Comparison of ENCODE assay signal across 26 cellular contexts in the genomic region with DNA sequence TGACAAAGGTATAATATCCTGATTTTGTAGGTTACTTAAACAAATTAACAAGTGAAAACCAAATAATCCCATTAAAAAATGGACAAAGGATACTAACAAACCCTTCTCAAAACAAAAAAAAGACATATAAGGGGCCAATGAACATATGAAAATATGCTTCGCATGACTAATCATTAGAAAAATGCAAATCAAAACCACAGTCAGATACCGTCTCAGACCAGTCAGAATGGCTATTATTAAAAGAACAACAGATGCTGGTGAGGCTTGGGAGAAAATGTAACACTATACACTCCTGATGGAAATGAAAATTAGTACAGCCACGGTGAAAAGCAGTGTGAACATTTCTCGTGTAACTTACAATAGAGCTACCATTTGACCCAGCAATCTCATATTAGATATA.
DNase-seq lines count a peak whose midpoint lies in the region; ATAC-seq and TF ChIP-seq lines count a peak whose summit lies in the region.
"Had no signal": no experiment of that assay in that cellular context is flagged by ENCODE, and none has a peak within 500 bp of the region (broad histone marks: within the 10 kb centered on the region; RNA-seq: fewer than 3 reads in every experiment).

No MANE protein-coding gene starts in this region.

- H3K4me3 ChIP-seq in epithelial cell of esophagus (ENCODE audit: low read length): no peak overlapping the region
- H3K4me3 ChIP-seq in GM23338: no peak overlapping the region
- H3K4me3 ChIP-seq: ascending aorta, heart right ventricle, skin epidermis, vagina had no signal

- no peaks in the 10 kb centered on the region for H3K4me1 ChIP-seq in GM23338 (ENCODE audit: insufficient read depth)
- H3K4me1 ChIP-seq: ascending aorta, heart right ventricle, vagina had no signal

- no peaks in the 10 kb centered on the region for H3K9me2 ChIP-seq in GM23338 (ENCODE audit: insufficient read depth)

- H3K4me3 Mint-ChIP-seq in GM23338: no peak overlapping the region
- H3K4me3 Mint-ChIP-seq: activated naive CD4-positive, alpha-beta T cell treated with anti-CD3 and anti-CD28 coated beads for 36 hours; CD8-positive, alpha-beta memory T cell; H9; naive thymus-derived CD8-positive, alpha-beta T cell had no signal

- no peaks in the 10 kb centered on the region for H3K36me3 ChIP-seq in GM23338 (ENCODE audit: insufficient read depth)
- H3K36me3 ChIP-seq: ascending aorta, heart right ventricle, vagina had no signal

- TF ChIP-seq CTCF in epithelial cell of esophagus (IDR thresholded peaks at IDR 0.05; ENCODE audit: insufficient read depth, low read depth, low read length, missing control alignments) (no peak), GM23338 (conservative IDR thresholded peaks at IDR 0.05; ENCODE audit: low read depth in 2 of 2) (no peak)

- no peaks in the 10 kb centered on the region for H4K20me1 ChIP-seq in GM23338 (replicated peaks; ENCODE audit: insufficient read depth)

- H3F3A ChIP-seq in GM23338 (replicated peaks; ENCODE audit: low read depth): no peaks in the 10 kb centered on the region

- no peaks in the 10 kb centered on the region for H3K36me3 Mint-ChIP-seq in GM23338 (ENCODE audit: low read depth)
- H3K36me3 Mint-ChIP-seq: CD8-positive, alpha-beta memory T cell; naive thymus-derived CD8-positive, alpha-beta T cell had no signal

- H3K4me2 ChIP-seq in GM23338: no peak overlapping the region

- no peak overlapping the region for H3K27ac ChIP-seq in GM23338 (ENCODE audit: low read depth)
- H3K27ac ChIP-seq: ascending aorta, heart right ventricle, skin epidermis, vagina had no signal

- no peaks in the 10 kb centered on the region for H3K4me1 Mint-ChIP-seq in GM23338
- H3K4me1 Mint-ChIP-seq: CD8-positive, alpha-beta memory T cell; H9; naive thymus-derived CD8-positive, alpha-beta T cell had no signal

- H3K79me2 ChIP-seq in GM23338 (replicated peaks; ENCODE audit: insufficient read depth): no peaks in the 10 kb centered on the region

- intact Hi-C loops in sciatic nerve (cut with DNase I): no loop called here

- H2AFZ ChIP-seq in GM23338: no peak overlapping the region

- H3K9me3 Mint-ChIP-seq in GM23338: 0 out of 3 replicates have a peak, but pooled peaks cover 2% of the 10 kb centered on the region
- H3K9me3 Mint-ChIP-seq: H9 had no signal

- peak; percentile 48 for DNase-seq in HS-27A (ENCODE audit: low read depth)
- peak; percentile 35 for DNase-seq in RPMI7951 (ENCODE audit: low read depth)
- peak; percentile 59 for DNase-seq in epithelial cell of esophagus (ENCODE audit: low read depth)
- peak; percentile 65 for DNase-seq in non-pigmented ciliary epithelial cell (ENCODE audit: low read depth)
- no peak for DNase-seq in GM23338 (ENCODE audit: low spot score)
- DNase-seq in inferior parietal cortex (ENCODE audit: extremely low spot score): no peak
- DNase-seq in sciatic nerve (ENCODE audit: low spot score): no peak
- DNase-seq: activated CD4-positive, alpha-beta T cell treated with anti-CD3 and anti-CD28 coated beads, Interleukin-2, amount 50 U/mL, for 1 hour; activated naive CD4-positive, alpha-beta T cell treated with anti-CD3 and anti-CD28 coated beads for 36 hours; CD8-positive, alpha-beta memory T cell; dermis blood vessel endothelial cell; DMS79; erythroblast; H9; heart right ventricle; naive thymus-derived CD8-positive, alpha-beta T cell; NCI-H1694; NCI-H446 treated with DMSO at 0.1 percent for 48 hours; posterior cingulate gyrus; stimulated activated CD4-positive, alpha-beta T cell treated with anti-CD3 and anti-CD28 coated beads, Interleukin-4, amount 100 ng/mL, for 4 hours; substantia nigra had no signal

- ATAC-seq in GM21786 (IDR thresholded peaks at IDR 0.05; ENCODE audit: unreplicated experiment): no peak
- ATAC-seq in GM23338: no peak
- ATAC-seq in sciatic nerve: no peak
- ATAC-seq: heart right ventricle; naive thymus-derived CD8-positive, alpha-beta T cell; Right ventricle myocardium inferior had no signal

- H3K27me3 Mint-ChIP-seq in GM23338 (ENCODE audit: insufficient read depth, low read depth, poor library complexity): no peaks in the 10 kb centered on the region
- H3K27me3 Mint-ChIP-seq: CD8-positive, alpha-beta memory T cell; naive thymus-derived CD8-positive, alpha-beta T cell had no signal

- H3K27ac Mint-ChIP-seq in GM23338: no peak overlapping the region
- H3K27ac Mint-ChIP-seq: activated naive CD4-positive, alpha-beta T cell treated with anti-CD3 and anti-CD28 coated beads for 36 hours; CD8-positive, alpha-beta memory T cell; H9; naive thymus-derived CD8-positive, alpha-beta T cell had no signal

- H3K27me3 ChIP-seq in GM23338 (ENCODE audit: insufficient read depth): no peaks in the 10 kb centered on the region
- H3K27me3 ChIP-seq: ascending aorta, heart right ventricle, vagina had no signal

TF ChIP-seq in GM23338, 12 proteins besides CTCF, POLR2A, EP300 and RAD21 (continues in another document):
- TF ChIP-seq POLR2AphosphoS5 (IDR thresholded peaks at IDR 0.05; ENCODE audit: low read depth) (no peak), CREB1 (CRISPR knock-in tag; IDR thresholded peaks at IDR 0.05; ENCODE audit: low read depth) (no peak), NANOG (IDR thresholded peaks at IDR 0.05; ENCODE audit: borderline replicate concordance) (no peak), STAT1 (IDR thresholded peaks at IDR 0.05; ENCODE audit: unreplicated experiment) (no peak), EZH2 (IDR thresholded peaks at IDR 0.05; ENCODE audit: low read depth, unreplicated experiment) (no peak), EZH2phosphoT487 (IDR thresholded peaks at IDR 0.05; ENCODE audit: unreplicated experiment) (no peak)
- TF ChIP-seq, protein P1, sequence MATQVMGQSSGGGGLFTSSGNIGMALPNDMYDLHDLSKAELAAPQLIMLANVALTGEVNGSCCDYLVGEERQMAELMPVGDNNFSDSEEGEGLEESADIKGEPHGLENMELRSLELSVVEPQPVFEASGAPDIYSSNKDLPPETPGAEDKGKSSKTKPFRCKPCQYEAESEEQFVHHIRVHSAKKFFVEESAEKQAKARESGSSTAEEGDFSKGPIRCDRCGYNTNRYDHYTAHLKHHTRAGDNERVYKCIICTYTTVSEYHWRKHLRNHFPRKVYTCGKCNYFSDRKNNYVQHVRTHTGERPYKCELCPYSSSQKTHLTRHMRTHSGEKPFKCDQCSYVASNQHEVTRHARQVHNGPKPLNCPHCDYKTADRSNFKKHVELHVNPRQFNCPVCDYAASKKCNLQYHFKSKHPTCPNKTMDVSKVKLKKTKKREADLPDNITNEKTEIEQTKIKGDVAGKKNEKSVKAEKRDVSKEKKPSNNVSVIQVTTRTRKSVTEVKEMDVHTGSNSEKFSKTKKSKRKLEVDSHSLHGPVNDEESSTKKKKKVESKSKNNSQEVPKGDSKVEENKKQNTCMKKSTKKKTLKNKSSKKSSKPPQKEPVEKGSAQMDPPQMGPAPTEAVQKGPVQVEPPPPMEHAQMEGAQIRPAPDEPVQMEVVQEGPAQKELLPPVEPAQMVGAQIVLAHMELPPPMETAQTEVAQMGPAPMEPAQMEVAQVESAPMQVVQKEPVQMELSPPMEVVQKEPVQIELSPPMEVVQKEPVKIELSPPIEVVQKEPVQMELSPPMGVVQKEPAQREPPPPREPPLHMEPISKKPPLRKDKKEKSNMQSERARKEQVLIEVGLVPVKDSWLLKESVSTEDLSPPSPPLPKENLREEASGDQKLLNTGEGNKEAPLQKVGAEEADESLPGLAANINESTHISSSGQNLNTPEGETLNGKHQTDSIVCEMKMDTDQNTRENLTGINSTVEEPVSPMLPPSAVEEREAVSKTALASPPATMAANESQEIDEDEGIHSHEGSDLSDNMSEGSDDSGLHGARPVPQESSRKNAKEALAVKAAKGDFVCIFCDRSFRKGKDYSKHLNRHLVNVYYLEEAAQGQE (IDR thresholded peaks at IDR 0.05; ENCODE audit: unreplicated experiment): no peak

Comparison
In these comparisons a context has a peak if more than half of its experiments do, and no peak if none do; other contexts are left out.
1. DNase-seq: peak in HS-27A (single experiment), RPMI7951 (single experiment), epithelial cell of esophagus (single experiment) and non-pigmented ciliary epithelial cell (single experiment); none in GM23338 (single experiment), inferior parietal cortex (single experiment) and sciatic nerve (single experiment).